21 cellular contexts compared by ENCODE assay signal in the genomic region with DNA sequence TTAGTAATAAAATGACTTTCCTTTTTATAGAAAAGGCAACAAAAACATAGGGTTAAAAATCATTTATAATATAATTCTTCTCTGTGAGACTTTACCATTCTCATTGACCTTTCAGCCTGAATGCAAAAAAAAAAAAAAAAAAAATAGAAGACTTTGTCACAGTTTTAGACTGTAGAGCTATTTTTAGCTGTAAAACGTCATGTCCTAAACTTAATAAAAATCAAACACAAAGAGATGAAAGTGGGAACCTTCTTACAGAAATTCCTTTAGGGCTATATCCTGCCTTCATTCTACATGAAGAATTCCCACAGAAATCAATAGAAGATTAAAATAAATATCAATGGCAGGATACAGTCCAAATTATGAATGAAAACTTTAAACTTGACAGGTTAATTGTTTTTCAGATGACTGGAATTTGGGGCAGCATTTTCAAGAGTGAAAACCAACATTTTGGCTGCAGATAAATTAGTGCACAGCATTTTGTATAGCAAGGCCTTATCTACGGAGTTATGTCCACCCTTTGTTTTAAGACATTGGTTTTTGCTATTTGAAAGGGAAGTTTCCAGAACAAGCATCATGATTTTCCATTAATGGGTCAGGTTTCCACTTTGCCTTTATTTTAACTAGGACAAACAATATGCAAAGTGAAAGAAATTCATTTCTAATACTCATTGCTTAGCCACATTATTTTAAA.
"Had no signal": no experiment of that assay in that cellular context is flagged by ENCODE, and none has a peak within 500 bp of the region (broad histone marks: within the 10 kb centered on the region; RNA-seq: fewer than 3 reads in every experiment).

No MANE protein-coding gene starts in this region.

- DNase-seq: activated CD4-positive, alpha-beta memory T cell treated with anti-CD3 and anti-CD28 coated beads for 36 hours; activated CD4-positive, alpha-beta T cell treated with anti-CD3 and anti-CD28 coated beads for 48 hours; activated effector memory CD4-positive, alpha-beta T cell treated with anti-CD3 and anti-CD28 coated beads, Interleukin-2, amount 50 U/mL, for 16 hours; activated naive CD4-positive, alpha-beta T cell treated with anti-CD3 and anti-CD28 coated beads, Interleukin-2, amount 50 U/mL, for 16 hours; activated naive CD8-positive, alpha-beta T cell treated with anti-CD3 and anti-CD28 coated beads, Interleukin-2, amount 50 U/mL, for 24 hours; activated T-cell treated with anti-CD3 and anti-CD28 coated beads for 4 hours; central memory CD4-positive, alpha-beta T cell; effector memory CD4-positive, alpha-beta T cell; left lung; midbrain; natural killer cell; ovary; stimulated activated CD4-positive, alpha-beta T cell treated with anti-CD3 and anti-CD28 coated beads, Interleukin-12 subunit alpha, Interleukin-12 subunit beta, amount 100 ng/mL, for 4 hours; stimulated activated CD4-positive, alpha-beta T cell treated with anti-CD3 and anti-CD28 coated beads, Interleukin-4, amount 100 ng/mL, for 4 hours; stimulated activated naive CD8-positive, alpha-beta T cell treated with anti-CD3 and anti-CD28 coated beads, Interleukin-15, Interleukin-2, amounts not matched to agents 100 U/mL and 50 U/mL, for 24 hours; substantia nigra; upper lobe of right lung had no signal

- H3K9me3 ChIP-seq: gastroesophageal sphincter, left lung, ovary, prostate gland, thyroid gland, upper lobe of right lung had no signal

- H3K4me1 ChIP-seq: left lung, prostate gland, thyroid gland, upper lobe of right lung had no signal

- H3K27me3 ChIP-seq: gastroesophageal sphincter, left lung, ovary, thyroid gland, upper lobe of right lung had no signal

- H3K4me3 ChIP-seq: gastroesophageal sphincter, left lung, ovary, prostate gland, thyroid gland, upper lobe of right lung had no signal

- H3K36me3 ChIP-seq: gastroesophageal sphincter, left lung, ovary, prostate gland, thyroid gland, upper lobe of right lung had no signal

- H3K27ac ChIP-seq: gastroesophageal sphincter, left lung, ovary, prostate gland, thyroid gland, upper lobe of right lung had no signal

- ATAC-seq: activated naive CD8-positive, alpha-beta T cell treated with anti-CD3 and anti-CD28 coated beads, Interleukin-2, amount 50 U/mL, for 24 hours; esophagus mucosa; gastroesophageal sphincter; left lung; natural killer cell; stimulated activated naive CD8-positive, alpha-beta T cell treated with anti-CD3 and anti-CD28 coated beads, Interleukin-15, Interleukin-2, amounts not matched to agents 100 U/mL and 50 U/mL, for 24 hours; upper lobe of right lung had no signal
